In the genomic region with DNA sequence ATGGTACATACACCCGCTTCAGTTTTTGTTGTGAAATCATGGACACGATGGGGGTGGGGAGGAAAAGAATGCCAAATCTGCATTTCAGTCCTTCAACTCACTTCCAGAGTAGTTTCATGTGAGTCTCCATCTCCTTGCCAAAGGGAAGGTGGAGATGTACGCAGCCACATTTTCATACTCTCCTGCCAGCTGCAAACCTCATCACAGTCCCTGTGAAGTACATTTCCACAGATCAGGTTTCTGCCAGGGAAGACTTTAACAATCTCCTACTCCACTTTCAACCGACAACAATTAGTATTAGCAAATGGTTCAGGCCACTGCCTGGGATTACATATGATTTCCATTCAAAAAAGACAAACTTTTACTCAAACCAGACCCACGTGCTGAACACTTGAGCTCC, we compare ENCODE assay signal across 23 cellular contexts. TPM values are rescaled to one million over a fixed set of nuclear protein-coding genes. Genes with fewer than 3 reads are reported as not detected.
DNase-seq lines count a peak whose midpoint lies in the region; ATAC-seq, FAIRE-seq and TF ChIP-seq lines count a peak whose summit lies in the region.
"Had no signal": no experiment of that assay in that cellular context is flagged by ENCODE, and none has a peak within 500 bp of the region (broad histone marks: within the 10 kb centered on the region; RNA-seq: fewer than 3 reads in every experiment).

No MANE protein-coding gene starts in this region.

- TF ChIP-seq POLR2A in spleen (IDR thresholded peaks at IDR 0.05), result no peak

- intact Hi-C loops in heart right ventricle (cut with DNase I), result no loop called here
- intact Hi-C loops in spleen (cut with DNase I; ENCODE audit: low total_unique reads), result no loop called here

- no peak for ATAC-seq in heart right ventricle
- no peak for ATAC-seq in WTC11
- ATAC-seq: GM12878 had no signal

- H3K4me3 ChIP-seq in cardiac muscle cell (no peak overlapping the region), heart right ventricle (no peak overlapping the region), spleen (no peak overlapping the region), small intestine (ENCODE audit: low read depth in 1 of 2, low read length in 2 of 2) (no peak overlapping the region)
- H3K4me3 ChIP-seq: GM12878, ovary, right atrium auricular region had no signal

- H3K27ac Mint-ChIP-seq in WTC11, result peak overlapping the region; percentile 33; the same call in 1 of the 2 replicates
- H3K27ac Mint-ChIP-seq in mesothelial cell of epicardium, result peak overlapping the region; percentile 3
- H3K27ac Mint-ChIP-seq: activated CD4-positive, alpha-beta T cell treated with anti-CD3 and anti-CD28 coated beads, Interleukin-2, amount 10 ng/mL, durations not matched to agents 7 days and 5 days; activated naive CD8-positive, alpha-beta T cell treated with anti-CD3 and anti-CD28 coated beads, Interleukin-2, amount 10 ng/mL, durations not matched to agents 7 days and 5 days; activated T-helper 2 cell treated with anti-CD3 and anti-CD28 coated beads, Interferon-gamma antibody, Interleukin-2, Interleukin-4, amounts not matched to agents 10 μg/mL and 5 μg/mL and 100 μg/mL, durations not matched to agents 14 hours and 24 hours and 36 hours; CD4-positive, alpha-beta T cell; naive B cell; T-helper 2 cell treated with Interferon-gamma antibody and Interleukin-4, amounts not matched to agents 5 μg/mL and 100 μg/mL, for 36 hours had no signal

- H3K27me3 ChIP-seq in cardiac muscle cell, result no peaks in the 10 kb centered on the region
- H3K27me3 ChIP-seq in heart right ventricle, result no peaks in the 10 kb centered on the region
- H3K27me3 ChIP-seq in spleen (replicated peaks in 1 of 7), result peaks cover 0 to 9% (median 0%) of the 10 kb centered on the region in 7 donors
- no peaks in the 10 kb centered on the region for H3K27me3 ChIP-seq in small intestine (ENCODE audit: control insufficient read depth in 2 of 2, insufficient read depth in 2 of 2, low read length in 2 of 2)
- H3K27me3 ChIP-seq: ovary, right atrium auricular region had no signal

- DNase-seq in cardiac muscle cell (ENCODE audit: low read depth in 1 of 2, low spot score in 1 of 2) (peak; percentile 10 to 46), heart right ventricle (no peak), WTC11 (ENCODE audit: low spot score) (no peak), mesothelial cell of epicardium (ENCODE audit: low spot score in 2 of 2, unreplicated experiment in 2 of 2) (no peak), spleen (no peak), small intestine (no peak), NCI-H1048 (lab: John Stamatoyannopoulos, UW) (no peak)
- DNase-seq: activated CD4-positive, alpha-beta T cell treated with anti-CD3 and anti-CD28 coated beads, Interleukin-2, amount 10 ng/mL, durations not matched to agents 7 days and 5 days; activated CD8-positive, alpha-beta memory T cell treated with anti-CD3 and anti-CD28 coated beads, Interleukin-2, amount 50 U/mL, for 4 hours; activated naive CD8-positive, alpha-beta T cell treated with anti-CD3 and anti-CD28 coated beads, Interleukin-2, amount 10 ng/mL, durations not matched to agents 7 days and 5 days; CD4-positive, alpha-beta T cell; cerebellar nuclear complex; DMS53; MM.1S; naive B cell; NCI-H187; ovary had no signal

- H3K4me1 ChIP-seq in cardiac muscle cell (ENCODE audit: low read depth) (no peaks in the 10 kb centered on the region), heart right ventricle (no peaks in the 10 kb centered on the region), spleen (no peaks in the 10 kb centered on the region), small intestine (ENCODE audit: control insufficient read depth in 2 of 2, insufficient read depth in 1 of 2, low read depth in 1 of 2, low read length in 1 of 2) (no peaks in the 10 kb centered on the region)
- H3K4me1 ChIP-seq: right atrium auricular region had no signal

- no peaks in the 10 kb centered on the region; the same call in 1 of the 2 replicates for H3K27me3 Mint-ChIP-seq in WTC11 (ENCODE audit: low read depth)
- H3K27me3 Mint-ChIP-seq in mesothelial cell of epicardium (ENCODE audit: low read depth), result peaks cover 19% of the 10 kb centered on the region

- H3K4me3 Mint-ChIP-seq in WTC11, result no peak overlapping the region
- H3K4me3 Mint-ChIP-seq in mesothelial cell of epicardium, result no peak overlapping the region
- H3K4me3 Mint-ChIP-seq: activated CD4-positive, alpha-beta T cell treated with anti-CD3 and anti-CD28 coated beads, Interleukin-2, amount 10 ng/mL, durations not matched to agents 7 days and 5 days; activated naive CD8-positive, alpha-beta T cell treated with anti-CD3 and anti-CD28 coated beads, Interleukin-2, amount 10 ng/mL, durations not matched to agents 7 days and 5 days; CD4-positive, alpha-beta T cell; naive B cell; T-helper 2 cell treated with Interferon-gamma antibody and Interleukin-4, amounts not matched to agents 5 μg/mL and 100 μg/mL, for 36 hours had no signal

- H3K4me1 Mint-ChIP-seq in WTC11, result peaks cover 6% of the 10 kb centered on the region
- no peaks in the 10 kb centered on the region for H3K4me1 Mint-ChIP-seq in mesothelial cell of epicardium
- H3K4me1 Mint-ChIP-seq: activated CD4-positive, alpha-beta T cell treated with anti-CD3 and anti-CD28 coated beads, Interleukin-2, amount 10 ng/mL, durations not matched to agents 7 days and 5 days; activated naive CD8-positive, alpha-beta T cell treated with anti-CD3 and anti-CD28 coated beads, Interleukin-2, amount 10 ng/mL, durations not matched to agents 7 days and 5 days; naive B cell had no signal

- no peaks in the 10 kb centered on the region for H3K9me3 Mint-ChIP-seq in WTC11
- no peaks in the 10 kb centered on the region for H3K9me3 Mint-ChIP-seq in mesothelial cell of epicardium
- H3K9me3 Mint-ChIP-seq: activated CD4-positive, alpha-beta T cell treated with anti-CD3 and anti-CD28 coated beads, Interleukin-2, amount 10 ng/mL, durations not matched to agents 7 days and 5 days; activated naive CD8-positive, alpha-beta T cell treated with anti-CD3 and anti-CD28 coated beads, Interleukin-2, amount 10 ng/mL, durations not matched to agents 7 days and 5 days; activated T-helper 2 cell treated with anti-CD3 and anti-CD28 coated beads, Interferon-gamma antibody, Interleukin-2, Interleukin-4, amounts not matched to agents 10 μg/mL and 5 μg/mL and 100 μg/mL, durations not matched to agents 14 hours and 24 hours and 36 hours; CD4-positive, alpha-beta T cell; T-helper 2 cell treated with Interferon-gamma antibody and Interleukin-4, amounts not matched to agents 5 μg/mL and 100 μg/mL, for 36 hours had no signal

- FAIRE-seq in small intestine (lab: Jason Lieb, UNC), result no peak
- FAIRE-seq: GM12878 had no signal

- H3K36me3 ChIP-seq in cardiac muscle cell (no peaks in the 10 kb centered on the region), heart right ventricle (no peaks in the 10 kb centered on the region), spleen (no peaks in the 10 kb centered on the region), small intestine (ENCODE audit: control insufficient read depth in 2 of 2, insufficient read depth in 2 of 2, low read length in 2 of 2) (no peaks in the 10 kb centered on the region)
- H3K36me3 ChIP-seq: ovary, right atrium auricular region had no signal

- H3K9me3 ChIP-seq in cardiac muscle cell (ENCODE audit: low read depth) (no peaks in the 10 kb centered on the region), heart right ventricle (peaks cover 0 to 5% (median 0%) of the 10 kb centered on the region in 11 donors), spleen (no peaks in the 10 kb centered on the region), small intestine (ENCODE audit: control insufficient read depth, low read depth) (no peaks in the 10 kb centered on the region)
- H3K9me3 ChIP-seq: ovary, right atrium auricular region had no signal

- CTCF ChIA-PET in WTC11 (lab: Charles Lee), result no interaction called here

- H3K36me3 Mint-ChIP-seq in WTC11 (no peaks in the 10 kb centered on the region), mesothelial cell of epicardium (no peaks in the 10 kb centered on the region)
- H3K36me3 Mint-ChIP-seq: activated naive CD8-positive, alpha-beta T cell treated with anti-CD3 and anti-CD28 coated beads, Interleukin-2, amount 10 ng/mL, durations not matched to agents 7 days and 5 days; naive B cell had no signal

- 57% methylated on average over 5 of the region's 5 CpGs for WGBS in heart right ventricle, 2 donors
- 65 to 76% (median 71%) methylated on average over 5 of the region's 5 CpGs for WGBS in spleen, 5 donors
- WGBS in small intestine, 3 donors, result 71 to 78% (median 78%) methylated on average over 5 of the region's 5 CpGs

- no peak for TF ChIP-seq CTCF in cardiac muscle cell (IDR thresholded peaks at IDR 0.05; ENCODE audit: low read depth, low read length)
- no peak for TF ChIP-seq CTCF in heart right ventricle (IDR thresholded peaks at IDR 0.05)
- TF ChIP-seq CTCF in WTC11 (IDR thresholded peaks at IDR 0.05), result no peak
- no peak for TF ChIP-seq CTCF in mesothelial cell of epicardium (IDR thresholded peaks at IDR 0.05; ENCODE audit: unreplicated experiment)
- no peak for TF ChIP-seq CTCF in spleen (IDR thresholded peaks at IDR 0.05 in 8 of 11, conservative IDR thresholded peaks at IDR 0.05 in 3 of 11)

- POLR2A ChIA-PET in WTC11 (lab: Charles Lee), result no interaction called here

- H3K27ac ChIP-seq in cardiac muscle cell, result no peak overlapping the region
- H3K27ac ChIP-seq in heart right ventricle, result no peak overlapping the region
- no peak overlapping the region for H3K27ac ChIP-seq in spleen
- no peak overlapping the region for H3K27ac ChIP-seq in small intestine (ENCODE audit: low read depth in 1 of 2, low read length in 1 of 2)
- H3K27ac ChIP-seq: epithelial cell of prostate, ovary, right atrium auricular region, VCaP had no signal

TF ChIP-seq in WTC11, 78 proteins besides CTCF, POLR2A, EP300 and RAD21 (continues in another document):
- TF ChIP-seq, protein P1, sequence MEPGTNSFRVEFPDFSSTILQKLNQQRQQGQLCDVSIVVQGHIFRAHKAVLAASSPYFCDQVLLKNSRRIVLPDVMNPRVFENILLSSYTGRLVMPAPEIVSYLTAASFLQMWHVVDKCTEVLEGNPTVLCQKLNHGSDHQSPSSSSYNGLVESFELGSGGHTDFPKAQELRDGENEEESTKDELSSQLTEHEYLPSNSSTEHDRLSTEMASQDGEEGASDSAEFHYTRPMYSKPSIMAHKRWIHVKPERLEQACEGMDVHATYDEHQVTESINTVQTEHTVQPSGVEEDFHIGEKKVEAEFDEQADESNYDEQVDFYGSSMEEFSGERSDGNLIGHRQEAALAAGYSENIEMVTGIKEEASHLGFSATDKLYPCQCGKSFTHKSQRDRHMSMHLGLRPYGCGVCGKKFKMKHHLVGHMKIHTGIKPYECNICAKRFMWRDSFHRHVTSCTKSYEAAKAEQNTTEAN (CRISPR knock-in tag; IDR thresholded peaks at IDR 0.05), result no peak
- TF ChIP-seq KAT7 (CRISPR knock-in tag; IDR thresholded peaks at IDR 0.05; ENCODE audit: borderline replicate concordance) (no peak), RELA (CRISPR knock-in tag; IDR thresholded peaks at IDR 0.05; ENCODE audit: borderline replicate concordance) (no peak)

RNA-seq across cellular contexts. Expression of a gene that starts 50.9 kb away (rescaled TPM):
- total RNA-seq in cardiac muscle cell, result 4.3 and 6.2 TPM in 2 replicates
- 9.0 and 9.8 TPM in 2 replicates for polyA plus RNA-seq in cardiac muscle cell
- total RNA-seq in heart right ventricle, result 1 to 10 TPM; 2.7 to 5.6 (median 3.8) TPM
- 1 to 10 TPM; 2.1 to 4.2 TPM for polyA plus RNA-seq in heart right ventricle
- total RNA-seq in WTC11 (2021), result 7.6 to 8.3 TPM (median 7.9 TPM) in 3 replicates
- total RNA-seq in mesothelial cell of epicardium, result 14.9 to 15.7 TPM (median 15.0 TPM) in 3 replicates
- 10 to 100 TPM in 5 of 7 donors, 1 to 10 TPM in 2; 6.5 to 22.8 (median 13.2) TPM for total RNA-seq in spleen
- 1 to 10 TPM; 5.1 to 7.3 (median 5.8) TPM for polyA plus RNA-seq in spleen
- 1 to 10 TPM; 2.4 to 3.6 (median 3.1) TPM for polyA plus RNA-seq in small intestine

Comparison
In these comparisons a context has a peak if more than half of its experiments do, and no peak if none do; other contexts are left out.
1. DNase-seq: peak in cardiac muscle cell (2 of 2); none in heart right ventricle (0 of 2), WTC11 (single experiment), mesothelial cell of epicardium (0 of 2), spleen (single experiment), small intestine (single experiment) and NCI-H1048 (single experiment).